ENCODE assay signal across 1 cellular context in genomic region chr5:132500931-132501628, GRCh38.
TF ChIP-seq lines count a peak whose summit lies in the region.

No MANE protein-coding gene starts in this region.

TF ChIP-seq in HepG2, 621 proteins besides CTCF, POLR2A, EP300 and RAD21 (continued from another document and continues in another):
- no peak for TF ChIP-seq KIAA2018 (CRISPR knock-in tag; IDR thresholded peaks at IDR 0.05; ENCODE audit: borderline replicate concordance)
- TF ChIP-seq ZNF557 (CRISPR knock-in tag; IDR thresholded peaks at IDR 0.05) = no peak
- TF ChIP-seq SNAPC2 (CRISPR knock-in tag; IDR thresholded peaks at IDR 0.05) = 0 out of 2 replicates have a peak, but pooled peaks have one; percentile 65
- TF ChIP-seq KDM2A (CRISPR knock-in tag; IDR thresholded peaks at IDR 0.05; ENCODE audit: borderline replicate concordance, low read depth) = 0 out of 2 replicates have a peak, but pooled peaks have one; percentile 30
- peak; percentile 96 for TF ChIP-seq ZBTB7A (CRISPR knock-in tag; IDR thresholded peaks at IDR 0.05)
- peak; percentile 76; the same call in 1 of the 2 replicates for TF ChIP-seq ZBTB10 (CRISPR knock-in tag; IDR thresholded peaks at IDR 0.05; ENCODE audit: borderline replicate concordance)
- peak; percentile 67; the same call in 1 of the 2 replicates for TF ChIP-seq ZNF441 (CRISPR knock-in tag; IDR thresholded peaks at IDR 0.05; ENCODE audit: borderline replicate concordance)
- peak; percentile 90 for TF ChIP-seq HNF4A (CRISPR knock-in tag; IDR thresholded peaks at IDR 0.05)
- peak; percentile 86 for TF ChIP-seq BORCS8-MEF2B (CRISPR knock-in tag; IDR thresholded peaks at IDR 0.05)
- peak; percentile 10; the same call in 1 of the 2 replicates for TF ChIP-seq NR2F6 (IDR thresholded peaks at IDR 0.05)
- peak; percentile 49; the same call in 1 of the 2 replicates for TF ChIP-seq NR2F6 (CRISPR knock-in tag; IDR thresholded peaks at IDR 0.05)
- peak; percentile 65; the same call in 1 of the 2 replicates for TF ChIP-seq ZNF609 (CRISPR knock-in tag; IDR thresholded peaks at IDR 0.05; ENCODE audit: borderline replicate concordance)
- no peak for TF ChIP-seq ZNF574 (CRISPR knock-in tag; IDR thresholded peaks at IDR 0.05)
- TF ChIP-seq NR2F1 (CRISPR knock-in tag; IDR thresholded peaks at IDR 0.05) = 0 out of 4 replicates have a peak, but pooled peaks of 1 of the 2 experiments have one; percentile 12
- TF ChIP-seq ZBTB37 (CRISPR knock-in tag; IDR thresholded peaks at IDR 0.05) = 0 out of 2 replicates have a peak, but pooled peaks have one; percentile 65
- no peak for TF ChIP-seq ZNF740 (CRISPR knock-in tag; IDR thresholded peaks at IDR 0.05)
- no peak for TF ChIP-seq MEIS2 (CRISPR knock-in tag; IDR thresholded peaks at IDR 0.05)
- 0 out of 2 replicates have a peak, but pooled peaks have one; percentile 52 for TF ChIP-seq ARHGAP35 (CRISPR knock-in tag; IDR thresholded peaks at IDR 0.05; ENCODE audit: borderline replicate concordance)
- TF ChIP-seq NFKBIZ (CRISPR knock-in tag; IDR thresholded peaks at IDR 0.05) = peak; percentile 31
- peak; percentile 87 for TF ChIP-seq RXRA (CRISPR knock-in tag; IDR thresholded peaks at IDR 0.05)
- no peak for TF ChIP-seq ZNF180 (CRISPR knock-in tag; IDR thresholded peaks at IDR 0.05; ENCODE audit: borderline replicate concordance, low read depth)
- TF ChIP-seq ELF1 (CRISPR knock-in tag; IDR thresholded peaks at IDR 0.05) = peak; percentile 70
- TF ChIP-seq KAT7 (CRISPR knock-in tag; IDR thresholded peaks at IDR 0.05; ENCODE audit: borderline replicate concordance) = no peak
- peak; percentile 76 for TF ChIP-seq NCOA2 (CRISPR knock-in tag; IDR thresholded peaks at IDR 0.05)
- peak; percentile 15; the same call in 1 of the 2 replicates for TF ChIP-seq ZSCAN29 (CRISPR knock-in tag; conservative IDR thresholded peaks at IDR 0.05)
- no peak for TF ChIP-seq DNMT3B (CRISPR knock-in tag; conservative IDR thresholded peaks at IDR 0.05)
- peak; percentile 64; the same call in 1 of the 2 replicates for TF ChIP-seq ZNF280D (CRISPR knock-in tag; IDR thresholded peaks at IDR 0.05)
- no peak for TF ChIP-seq YEATS4 (CRISPR knock-in tag; IDR thresholded peaks at IDR 0.05; ENCODE audit: borderline replicate concordance)
- TF ChIP-seq SMAD3 (CRISPR knock-in tag; IDR thresholded peaks at IDR 0.05) = no peak
- TF ChIP-seq PITX1 (CRISPR knock-in tag; IDR thresholded peaks at IDR 0.05) = peak; percentile 95
- TF ChIP-seq SOX5 (CRISPR knock-in tag; IDR thresholded peaks at IDR 0.05; ENCODE audit: borderline replicate concordance) = peak; percentile 78
- peak; percentile 49 for TF ChIP-seq ZFX (CRISPR knock-in tag; IDR thresholded peaks at IDR 0.05; ENCODE audit: low read depth)
